ENCODE assay signal across 25 cellular contexts in genomic region chr6:13593720-13594119, GRCh38. TPM values are rescaled to one million over a fixed set of nuclear protein-coding genes. Genes with fewer than 3 reads are reported as not detected.
DNase-seq lines count a peak whose midpoint lies in the region; ATAC-seq, FAIRE-seq and TF ChIP-seq lines count a peak whose summit lies in the region.
"Had no signal": no experiment of that assay in that cellular context is flagged by ENCODE, and none has a peak within 500 bp of the region (broad histone marks: within the 10 kb centered on the region; RNA-seq: fewer than 3 reads in every experiment).

No MANE protein-coding gene starts in this region.

- no peak overlapping the region for H3K9ac ChIP-seq in astrocyte (ENCODE audit: low read length)

- peak overlapping the region; percentile 19 for H3K27ac Mint-ChIP-seq in activated CD8-positive, alpha-beta T cell treated with anti-CD3 and anti-CD28 coated beads, Interleukin-2, amount 10 ng/mL, durations not matched to agents 7 days and 5 days
- H3K27ac Mint-ChIP-seq in activated CD8-positive, alpha-beta T cell treated with anti-CD3 and anti-CD28 coated beads for 36 hours = no peak overlapping the region
- no peak overlapping the region for H3K27ac Mint-ChIP-seq in astrocyte (ENCODE audit: unreplicated experiment)
- H3K27ac Mint-ChIP-seq: CD8-positive, alpha-beta T cell had no signal

- no peak for DNase-seq in activated CD8-positive, alpha-beta T cell treated with anti-CD3 and anti-CD28 coated beads, Interleukin-2, amount 10 ng/mL, durations not matched to agents 7 days and 5 days
- no peak for DNase-seq in activated CD8-positive, alpha-beta T cell treated with anti-CD3 and anti-CD28 coated beads for 36 hours
- peak; percentile 77 for DNase-seq in astrocyte (ENCODE audit: low read depth)
- DNase-seq in fibroblast of pulmonary artery (ENCODE audit: low read depth) = peak; percentile 62
- DNase-seq in stromal cell of bone marrow (ENCODE audit: low read depth) = peak; percentile 18
- no peak for DNase-seq in activated CD4-positive, CD25-positive, alpha-beta regulatory T cell treated with anti-CD3 and anti-CD28 coated beads, Interleukin-2, amount 50 U/mL, for 72 hours
- DNase-seq: 8988T; C1 segment of cervical spinal cord; CD8-positive, alpha-beta T cell; DND-41; GOT3; HCEC 1CT; MM.1S; NCI-H1092; NCI-H1436; NCI-H1930; NCI-H524 treated with DMSO at 0.1 percent for 48 hours; NCI-H82; SJCRH30 had no signal

- no peaks in the 10 kb centered on the region for H3K9me3 ChIP-seq in astrocyte (ENCODE audit: insufficient read depth, low read depth, low read length)
- H3K9me3 ChIP-seq: SJCRH30 had no signal

- no peaks in the 10 kb centered on the region for H3K9me3 Mint-ChIP-seq in activated CD8-positive, alpha-beta T cell treated with anti-CD3 and anti-CD28 coated beads, Interleukin-2, amount 10 ng/mL, durations not matched to agents 7 days and 5 days (ENCODE audit: insufficient read depth)
- H3K9me3 Mint-ChIP-seq in activated CD8-positive, alpha-beta T cell treated with anti-CD3 and anti-CD28 coated beads for 36 hours = no peaks in the 10 kb centered on the region
- no peaks in the 10 kb centered on the region for H3K9me3 Mint-ChIP-seq in astrocyte (ENCODE audit: unreplicated experiment)
- H3K9me3 Mint-ChIP-seq: CD8-positive, alpha-beta T cell had no signal

- no peak for ATAC-seq in activated CD8-positive, alpha-beta T cell treated with anti-CD3 and anti-CD28 coated beads, Interleukin-2, amount 10 ng/mL, durations not matched to agents 7 days and 5 days
- no peak for ATAC-seq in activated CD8-positive, alpha-beta T cell treated with anti-CD3 and anti-CD28 coated beads for 36 hours
- no peak for ATAC-seq in HG02759 (IDR thresholded peaks at IDR 0.05; ENCODE audit: unreplicated experiment)
- no peak for ATAC-seq in GM19351 (IDR thresholded peaks at IDR 0.05; ENCODE audit: unreplicated experiment)
- ATAC-seq: CD8-positive, alpha-beta T cell; K562 had no signal

- peaks cover 6% of the 10 kb centered on the region for H3K4me1 ChIP-seq in astrocyte (ENCODE audit: insufficient read depth, low read length)
- H3K4me1 ChIP-seq: SJCRH30 had no signal

- no peak overlapping the region for H3K4me3 Mint-ChIP-seq in activated CD8-positive, alpha-beta T cell treated with anti-CD3 and anti-CD28 coated beads, Interleukin-2, amount 10 ng/mL, durations not matched to agents 7 days and 5 days
- no peak overlapping the region for H3K4me3 Mint-ChIP-seq in activated CD8-positive, alpha-beta T cell treated with anti-CD3 and anti-CD28 coated beads for 36 hours
- no peak overlapping the region for H3K4me3 Mint-ChIP-seq in astrocyte (ENCODE audit: unreplicated experiment)
- H3K4me3 Mint-ChIP-seq: CD8-positive, alpha-beta T cell had no signal

- H3K27me3 Mint-ChIP-seq in activated CD8-positive, alpha-beta T cell treated with anti-CD3 and anti-CD28 coated beads, Interleukin-2, amount 10 ng/mL, durations not matched to agents 7 days and 5 days (ENCODE audit: low read depth) = no peaks in the 10 kb centered on the region
- H3K27me3 Mint-ChIP-seq in activated CD8-positive, alpha-beta T cell treated with anti-CD3 and anti-CD28 coated beads for 36 hours = no peaks in the 10 kb centered on the region
- no peaks in the 10 kb centered on the region for H3K27me3 Mint-ChIP-seq in astrocyte (ENCODE audit: low read depth, unreplicated experiment)

- H3K4me1 Mint-ChIP-seq in activated CD8-positive, alpha-beta T cell treated with anti-CD3 and anti-CD28 coated beads, Interleukin-2, amount 10 ng/mL, durations not matched to agents 7 days and 5 days (ENCODE audit: low read depth) = no peaks in the 10 kb centered on the region
- peaks cover 4% of the 10 kb centered on the region for H3K4me1 Mint-ChIP-seq in activated CD8-positive, alpha-beta T cell treated with anti-CD3 and anti-CD28 coated beads for 36 hours (ENCODE audit: low read depth)
- H3K4me1 Mint-ChIP-seq in astrocyte (ENCODE audit: low read depth, unreplicated experiment) = no peaks in the 10 kb centered on the region

- H3K4me2 ChIP-seq in astrocyte (ENCODE audit: low read length) = no peak overlapping the region

- no peak overlapping the region for H3K4me3 ChIP-seq in astrocyte (ENCODE audit: insufficient read depth, low read depth, low read length)
- H3K4me3 ChIP-seq in fibroblast of pulmonary artery (replicated peaks; ENCODE audit: low read depth, low read length) = no peak overlapping the region
- H3K4me3 ChIP-seq: K562, SJCRH30 had no signal

- H3K36me3 ChIP-seq in astrocyte (ENCODE audit: insufficient read depth, low read length) = peaks cover 2% of the 10 kb centered on the region
- H3K36me3 ChIP-seq: SJCRH30 had no signal

- H4K20me1 ChIP-seq in astrocyte (ENCODE audit: insufficient read depth, low read length) = no peaks in the 10 kb centered on the region

- no peaks in the 10 kb centered on the region for H3K79me2 ChIP-seq in astrocyte (ENCODE audit: insufficient read depth, low read length)

- POLR2A ChIA-PET in activated CD8-positive, alpha-beta T cell treated with anti-CD3 and anti-CD28 coated beads, Interleukin-2, amount 10 ng/mL, durations not matched to agents 7 days and 5 days (lab: Charles Lee) = no interaction called here
- POLR2A ChIA-PET in activated CD8-positive, alpha-beta T cell treated with anti-CD3 and anti-CD28 coated beads for 36 hours (lab: Charles Lee) = interaction anchor here (1.3 kb wide), 1 partner anchor 21 kb away, joined by 3 read pairs; no protein-coding TSS in a partner anchor

- H3K36me3 Mint-ChIP-seq in activated CD8-positive, alpha-beta T cell treated with anti-CD3 and anti-CD28 coated beads, Interleukin-2, amount 10 ng/mL, durations not matched to agents 7 days and 5 days (ENCODE audit: low read depth) = peaks cover 15% of the 10 kb centered on the region
- peaks cover 17% of the 10 kb centered on the region for H3K36me3 Mint-ChIP-seq in activated CD8-positive, alpha-beta T cell treated with anti-CD3 and anti-CD28 coated beads for 36 hours (ENCODE audit: low read depth)
- peaks cover 8% of the 10 kb centered on the region for H3K36me3 Mint-ChIP-seq in astrocyte (ENCODE audit: low read depth, unreplicated experiment)

- CTCF ChIA-PET in activated CD8-positive, alpha-beta T cell treated with anti-CD3 and anti-CD28 coated beads, Interleukin-2, amount 10 ng/mL, durations not matched to agents 7 days and 5 days (lab: Charles Lee) = interaction anchor here (1.2 to 2.1 kb wide), 2 partner anchors 18 to 22 kb away, joined by 5 to 11 read pairs; partner anchors contain the start of gene SIRT5
- CTCF ChIA-PET in activated CD8-positive, alpha-beta T cell treated with anti-CD3 and anti-CD28 coated beads for 36 hours (lab: Charles Lee) = interaction anchor here (1.1 kb wide), 1 partner anchor 19 kb away, joined by 6 read pairs; the partner anchor contains the start of gene SIRT5

- no peak overlapping the region for H2AFZ ChIP-seq in astrocyte (ENCODE audit: low read depth, low read length)

- intact Hi-C loops in activated CD8-positive, alpha-beta T cell treated with anti-CD3 and anti-CD28 coated beads for 36 hours (cut with micrococcal nuclease) = no loop called here

- no peak for TF ChIP-seq CTCF in activated CD8-positive, alpha-beta T cell treated with anti-CD3 and anti-CD28 coated beads for 36 hours (IDR thresholded peaks at IDR 0.05)
- TF ChIP-seq CTCF in astrocyte (IDR thresholded peaks at IDR 0.05; ENCODE audit: insufficient read depth, low read depth, low read length) (no peak), fibroblast of pulmonary artery (IDR thresholded peaks at IDR 0.05; ENCODE audit: low read length, missing control alignments) (no peak)

- H3K27ac ChIP-seq in astrocyte (ENCODE audit: low read depth, low read length) = peak overlapping the region; percentile 17
- H3K27ac ChIP-seq: SJCRH30 had no signal

- no peaks in the 10 kb centered on the region for H3K27me3 ChIP-seq in astrocyte (ENCODE audit: insufficient read depth, low read length)
- H3K27me3 ChIP-seq: SJCRH30 had no signal

- FAIRE-seq in astrocyte (lab: Jason Lieb, UNC) = no peak
- FAIRE-seq: G401.6, GM18507, K562, RCC 7860 had no signal

RNA-seq across cellular contexts. Expression of gene SIRT5, which starts 19.3 kb away (rescaled TPM):
- total RNA-seq in activated CD8-positive, alpha-beta T cell treated with anti-CD3 and anti-CD28 coated beads, Interleukin-2, amount 10 ng/mL, durations not matched to agents 7 days and 5 days = 10 to 100 TPM in 1 of 2 experiments, 1 to 10 TPM in 1; 9.2 to 12.1 TPM
- total RNA-seq in activated CD8-positive, alpha-beta T cell treated with anti-CD3 and anti-CD28 coated beads for 36 hours = 10 to 100 TPM in 1 of 2 experiments, 1 to 10 TPM in 1; 9.4 to 13.5 TPM
- total RNA-seq in astrocyte = 8.6 and 10.3 TPM in 2 replicates

RNA-seq across cellular contexts. Expression of gene NOL7, which starts 21.4 kb away (rescaled TPM):
- 10 to 100 TPM; 67.3 to 71.6 TPM for total RNA-seq in activated CD8-positive, alpha-beta T cell treated with anti-CD3 and anti-CD28 coated beads, Interleukin-2, amount 10 ng/mL, durations not matched to agents 7 days and 5 days
- 10 to 100 TPM; 95.2 to 95.8 TPM for total RNA-seq in activated CD8-positive, alpha-beta T cell treated with anti-CD3 and anti-CD28 coated beads for 36 hours
- total RNA-seq in astrocyte = 62.0 and 63.7 TPM in 2 replicates

Comparison
In these comparisons a context has a peak if more than half of its experiments do, and no peak if none do; other contexts are left out.
1. DNase-seq: peak in astrocyte (single experiment), fibroblast of pulmonary artery (single experiment) and stromal cell of bone marrow (single experiment); none in activated CD8-positive, alpha-beta T cell treated with anti-CD3 and anti-CD28 coated beads, Interleukin-2, amount 10 ng/mL, durations not matched to agents 7 days and 5 days (single experiment), activated CD8-positive, alpha-beta T cell treated with anti-CD3 and anti-CD28 coated beads for 36 hours (single experiment) and activated CD4-positive, CD25-positive, alpha-beta regulatory T cell treated with anti-CD3 and anti-CD28 coated beads, Interleukin-2, amount 50 U/mL, for 72 hours (single experiment).